In the genomic region with DNA sequence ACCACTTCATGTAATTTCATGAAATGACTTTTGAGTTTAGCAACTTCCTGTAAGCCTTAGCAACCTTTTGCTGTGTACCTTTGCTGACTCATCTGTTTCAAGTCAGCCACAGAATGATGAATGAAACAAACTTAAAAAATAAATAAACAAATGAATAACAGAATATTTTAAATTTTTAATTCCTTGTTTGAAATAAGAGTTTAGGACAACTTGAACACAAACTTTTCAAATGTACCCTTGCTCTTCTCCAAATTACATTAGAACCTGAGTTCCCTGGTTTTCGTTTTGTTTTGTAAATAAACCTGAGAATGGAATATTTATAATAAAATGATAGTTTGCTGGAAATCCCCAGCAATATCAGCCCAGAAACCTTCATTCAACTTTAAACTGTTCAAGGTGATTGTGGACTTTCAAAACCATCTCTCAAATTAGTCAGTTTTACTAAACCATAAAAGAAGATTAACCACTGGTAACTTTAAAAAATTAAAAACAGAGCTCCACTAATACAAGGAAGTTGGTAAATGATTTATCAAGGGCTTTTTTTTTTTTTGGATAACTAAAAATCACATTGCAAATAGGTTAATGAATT, we compare ENCODE assay signal across 8 cellular contexts. TPM values are rescaled to one million over a fixed set of nuclear protein-coding genes. Genes with fewer than 3 reads are reported as not detected.
A peak's percentile ranks its signal among the peaks of the same experiment; 100 is the strongest.
DNase-seq lines count a peak whose midpoint lies in the region; ATAC-seq and TF ChIP-seq lines count a peak whose summit lies in the region.

No MANE protein-coding gene starts in this region.

- H3K9me3 Mint-ChIP-seq in naive thymus-derived CD8-positive, alpha-beta T cell: peaks cover 0 to 1% (median 0%) of the 10 kb centered on the region in 9 donors
- no peaks in the 10 kb centered on the region for H3K9me3 Mint-ChIP-seq in endodermal cell

- no peak overlapping the region for H3K9ac ChIP-seq in endodermal cell (ENCODE audit: extremely low read depth, low read length, poor library complexity, severe bottlenecking)

- peaks cover 0 to 4% (median 0%) of the 10 kb centered on the region in 5 donors for H3K27me3 Mint-ChIP-seq in naive thymus-derived CD8-positive, alpha-beta T cell
- no peaks in the 10 kb centered on the region for H3K27me3 Mint-ChIP-seq in endodermal cell (ENCODE audit: insufficient read depth)

- peaks cover 8% of the 10 kb centered on the region for H3K4me1 ChIP-seq in endodermal cell (ENCODE audit: control insufficient read depth, insufficient read depth, low read length)

- no peaks in the 10 kb centered on the region for H3K36me3 Mint-ChIP-seq in naive thymus-derived CD8-positive, alpha-beta T cell
- no peaks in the 10 kb centered on the region for H3K36me3 Mint-ChIP-seq in endodermal cell (ENCODE audit: low read depth)

- no peak overlapping the region for H3K27ac ChIP-seq in endodermal cell (ENCODE audit: low read depth, low read length)

- peaks cover 12 to 36% (median 22%) of the 10 kb centered on the region in 4 donors for H3K4me1 Mint-ChIP-seq in naive thymus-derived CD8-positive, alpha-beta T cell
- peaks cover 16% of the 10 kb centered on the region for H3K4me1 Mint-ChIP-seq in endodermal cell

- H3K27me3 ChIP-seq in GM06990 (replicated peaks; ENCODE audit: control insufficient read depth, insufficient read depth, low read length): no peaks in the 10 kb centered on the region
- H3K27me3 ChIP-seq in endodermal cell (ENCODE audit: control insufficient read depth, insufficient read depth, low read length, poor library complexity, severe bottlenecking): no peaks in the 10 kb centered on the region

- H3K36me3 ChIP-seq in GM06990 (ENCODE audit: control insufficient read depth, insufficient read depth, low read length) (no peaks in the 10 kb centered on the region), endodermal cell (ENCODE audit: control insufficient read depth, insufficient read depth, low read length) (no peaks in the 10 kb centered on the region)

- ATAC-seq in GM21381 (IDR thresholded peaks at IDR 0.05; ENCODE audit: unreplicated experiment) (peak; percentile 83), HG03521 (IDR thresholded peaks at IDR 0.05; ENCODE audit: unreplicated experiment) (peak; percentile 91), left lobe of liver (peak; percentile 79)
- no peak for ATAC-seq in naive thymus-derived CD8-positive, alpha-beta T cell

- DNase-seq in GM06990 (ENCODE audit: extremely low read depth, insufficient read length) (peak; percentile 55), SW480 (ENCODE audit: low spot score) (peak; percentile 63), left lobe of liver (ENCODE audit: low spot score) (no peak), NCI-H226 (no peak), endodermal cell (no peak)
- no peak for DNase-seq in naive thymus-derived CD8-positive, alpha-beta T cell

- H3K4me3 Mint-ChIP-seq in naive thymus-derived CD8-positive, alpha-beta T cell: no peak overlapping the region
- H3K4me3 Mint-ChIP-seq in endodermal cell: no peak overlapping the region

- WGBS in endodermal cell (ENCODE audit: insufficient coverage in 1 of 2, insufficient read length in 1 of 2), 2 experiments: no CpG with 5 or more reads among the region's 1 CpG

- no peak for TF ChIP-seq CTCF in GM06990 (IDR thresholded peaks at IDR 0.05; ENCODE audit: insufficient read depth, low read length, poor library complexity, severe bottlenecking)
- no peak for TF ChIP-seq CTCF in endodermal cell (conservative IDR thresholded peaks at IDR 0.05)

- no peak overlapping the region for H3K27ac Mint-ChIP-seq in naive thymus-derived CD8-positive, alpha-beta T cell
- no peak overlapping the region for H3K27ac Mint-ChIP-seq in endodermal cell

- H3K4me3 ChIP-seq in GM06990 (replicated peaks; ENCODE audit: low read depth, low read length): peak overlapping the region; percentile 19; the same call in 1 of the 2 replicates
- H3K4me3 ChIP-seq in endodermal cell (ENCODE audit: low read length): no peak overlapping the region

- POLR2A ChIA-PET in naive thymus-derived CD8-positive, alpha-beta T cell (lab: Charles Lee): no interaction called here

- no peaks in the 10 kb centered on the region for H3K9me3 ChIP-seq in endodermal cell (ENCODE audit: control insufficient read depth, low read length)

RNA-seq across cellular contexts. Expression of gene MBOAT1, which starts 10.1 kb away (rescaled TPM):
- total RNA-seq in left lobe of liver: 4.6 TPM
- total RNA-seq in naive thymus-derived CD8-positive, alpha-beta T cell: 1 to 10 TPM; 3.0 to 3.5 TPM
- polyA plus RNA-seq in naive thymus-derived CD8-positive, alpha-beta T cell: under 1 TPM; 0.14 to 0.60 (median 0.27) TPM
- total RNA-seq in endodermal cell: 1 to 10 TPM; 7.7 to 9.4 TPM
- 2.5 TPM for polyA plus RNA-seq in endodermal cell (2013, experiment 1 of 2)
- 3.6 TPM for polyA plus RNA-seq in endodermal cell (2013, experiment 2 of 2)

Comparison
In these comparisons a context has a peak if more than half of its experiments do, and no peak if none do; other contexts are left out.
1. DNase-seq: peak in GM06990 (single experiment) and SW480 (single experiment); none in left lobe of liver (single experiment), NCI-H226 (single experiment), naive thymus-derived CD8-positive, alpha-beta T cell (0 of 10) and endodermal cell (single experiment).
2. ATAC-seq: peak in GM21381 (single experiment), HG03521 (single experiment) and left lobe of liver (single experiment); none in naive thymus-derived CD8-positive, alpha-beta T cell (0 of 2).